Comparison of ENCODE assay signal across 9 cellular contexts in genomic region chr11:34356576-34356917, GRCh38. TPM values are rescaled to one million over a fixed set of nuclear protein-coding genes. Genes with fewer than 3 reads are reported as not detected.
DNase-seq lines count a peak whose midpoint lies in the region; ATAC-seq and TF ChIP-seq lines count a peak whose summit lies in the region.
"Had no signal": no experiment of that assay in that cellular context is flagged by ENCODE, and none has a peak within 500 bp of the region (broad histone marks: within the 10 kb centered on the region; RNA-seq: fewer than 3 reads in every experiment).

No MANE protein-coding gene starts in this region.

- H3K27me3 ChIP-seq in ACC112 (ENCODE audit: insufficient read depth, low read length) (no peaks in the 10 kb centered on the region), right atrium auricular region (no peaks in the 10 kb centered on the region), skeletal muscle satellite cell (ENCODE audit: control insufficient read depth, insufficient read depth, low read length) (peaks cover 11% of the 10 kb centered on the region)

- H3K4me2 ChIP-seq in skeletal muscle satellite cell (ENCODE audit: low read length): peak overlapping the region; percentile 99

- H3K27ac ChIP-seq in ACC112 (ENCODE audit: low read depth, low read length) (no peak overlapping the region), right atrium auricular region (peak overlapping the region; percentile 80 to 91)
- H3K27ac ChIP-seq: epithelial cell of prostate had no signal

- H3K9me3 ChIP-seq in right atrium auricular region (no peaks in the 10 kb centered on the region), skeletal muscle satellite cell (replicated peaks; ENCODE audit: low read length) (no peaks in the 10 kb centered on the region)

- peak overlapping the region; percentile 13 for H2AFZ ChIP-seq in ACC112 (ENCODE audit: low read length, unreplicated experiment)

- ATAC-seq in GM19463 (IDR thresholded peaks at IDR 0.05; ENCODE audit: unreplicated experiment) (no peak), GM21737 (IDR thresholded peaks at IDR 0.05; ENCODE audit: unreplicated experiment) (no peak)

- peaks cover 28% of the 10 kb centered on the region for H3K79me2 ChIP-seq in ACC112 (ENCODE audit: control insufficient read depth, insufficient read depth, low read length, unreplicated experiment)

- H3K9ac ChIP-seq in skeletal muscle satellite cell (ENCODE audit: low read depth, low read length): peak overlapping the region; percentile 73

- H3K36me3 ChIP-seq in ACC112 (ENCODE audit: insufficient read depth, low read length) (no peaks in the 10 kb centered on the region), right atrium auricular region (no peaks in the 10 kb centered on the region), skeletal muscle satellite cell (ENCODE audit: insufficient read depth, low read length) (no peaks in the 10 kb centered on the region)

- DNase-seq in HFF-Myc (ENCODE audit: extremely low read depth, low read depth) (no peak), activated T-helper 1 cell treated with Interleukin-2 at 50 U/mL for 16 hours (ENCODE audit: low read depth) (peak; percentile 1), right atrium auricular region (ENCODE audit: low spot score) (no peak), erythroblast (lab: John Stamatoyannopoulos, UW) (no peak)

- peak overlapping the region; percentile 88 for H3K4me3 ChIP-seq in ACC112 (ENCODE audit: low read depth, low read length)
- peak overlapping the region; percentile 70 for H3K4me3 ChIP-seq in HFF-Myc (replicated peaks; ENCODE audit: low read depth, low read length)
- peak overlapping the region; percentile 77 to 85 for H3K4me3 ChIP-seq in right atrium auricular region
- H3K4me3 ChIP-seq in skeletal muscle satellite cell (ENCODE audit: low read length): peak overlapping the region; percentile 85

- H3K4me1 ChIP-seq in ACC112 (ENCODE audit: control insufficient read depth, insufficient read depth, low read length, unreplicated experiment) (peaks cover 20% of the 10 kb centered on the region), right atrium auricular region (peaks cover 0 to 41% of the 10 kb centered on the region in 2 donors), skeletal muscle satellite cell (ENCODE audit: control insufficient read depth, insufficient read depth, low read length) (peaks cover 29% of the 10 kb centered on the region)

- TF ChIP-seq POLR2A in erythroblast (IDR thresholded peaks at IDR 0.05; ENCODE audit: low read length): no peak

- TF ChIP-seq CTCF in HFF-Myc (IDR thresholded peaks at IDR 0.05; ENCODE audit: low read depth, low read length, missing control alignments) (no peak), right atrium auricular region (IDR thresholded peaks at IDR 0.05) (no peak)

RNA-seq across cellular contexts. Expression of gene ABTB2, which starts 1.3 kb away (rescaled TPM):
- total RNA-seq in right atrium auricular region: 10 to 100 TPM; 27.0 to 27.4 TPM
- 0.51 and 2.0 TPM in 2 replicates for total RNA-seq in skeletal muscle satellite cell (2012; rRNA removed)
